In genomic region chr7:144134116-144134515, GRCh38 we compare ENCODE assay signal across 2 cellular contexts.
TF ChIP-seq lines count a peak whose summit lies in the region.

No MANE protein-coding gene starts in this region.

TF ChIP-seq in GM23338, 12 proteins besides CTCF, POLR2A, EP300 and RAD21:
- no peak for TF ChIP-seq STAT1 (IDR thresholded peaks at IDR 0.05; ENCODE audit: unreplicated experiment)
- TF ChIP-seq CREB1 (CRISPR knock-in tag; IDR thresholded peaks at IDR 0.05; ENCODE audit: low read depth): no peak
- no peak for TF ChIP-seq EZH2phosphoT487 (IDR thresholded peaks at IDR 0.05; ENCODE audit: unreplicated experiment)
- TF ChIP-seq ZNF114 (CRISPR knock-in tag; IDR thresholded peaks at IDR 0.05): no peak
- TF ChIP-seq ZNF331 (CRISPR knock-in tag; IDR thresholded peaks at IDR 0.05; ENCODE audit: low read depth): no peak
- no peak for TF ChIP-seq REST (IDR thresholded peaks at IDR 0.05; ENCODE audit: unreplicated experiment)
- no peak for TF ChIP-seq ZNF462 (CRISPR knock-in tag; IDR thresholded peaks at IDR 0.05)
TF ChIP-seq in GM23338: peak in this region for 0.

TF ChIP-seq in H1, 55 proteins besides CTCF, POLR2A, EP300 and RAD21:
- TF ChIP-seq FOSL1 (IDR thresholded peaks at IDR 0.05; ENCODE audit: insufficient read depth, low read depth, low read length) (no peak), JUN (IDR thresholded peaks at IDR 0.05; ENCODE audit: low read depth, low read length) (no peak), TEAD4 (IDR thresholded peaks at IDR 0.05; ENCODE audit: low read depth, low read length) (no peak), BACH1 (IDR thresholded peaks at IDR 0.05; ENCODE audit: low read length) (no peak), POU5F1 (IDR thresholded peaks at IDR 0.05; ENCODE audit: low read depth, low read length) (no peak), CBX8 (IDR thresholded peaks at IDR 0.05; ENCODE audit: borderline replicate concordance, low read depth, low read length) (no peak), SP2 (IDR thresholded peaks at IDR 0.05; ENCODE audit: low read length) (no peak), RFX5 (IDR thresholded peaks at IDR 0.05; ENCODE audit: borderline replicate concordance, low read depth, low read length) (0 out of 2 replicates have a peak, but pooled peaks have one; percentile 33), NRF1 (IDR thresholded peaks at IDR 0.05; ENCODE audit: low read depth, low read length) (no peak)
